In genomic region chr5:15354011-15354410, GRCh38 we compare ENCODE assay signal across 18 cellular contexts.
"Had no signal": no experiment of that assay in that cellular context is flagged by ENCODE, and none has a peak within 500 bp of the region (broad histone marks: within the 10 kb centered on the region; RNA-seq: fewer than 3 reads in every experiment).

No MANE protein-coding gene starts in this region.

- H3K27me3 ChIP-seq: brain microvascular endothelial cell, gastrocnemius medialis, heart right ventricle, left lung, right atrium auricular region, stomach, testis, upper lobe of right lung had no signal

- H3K4me3 ChIP-seq: gastrocnemius medialis, heart right ventricle, left lung, right atrium auricular region, skin epidermis, stomach, testis, upper lobe of right lung had no signal

- DNase-seq: activated CD4-positive, alpha-beta T cell treated with anti-CD3 and anti-CD28 coated beads, Interleukin-2, amount 50 U/mL, for 1 hour; activated CD4-positive, CD25-positive, alpha-beta regulatory T cell; activated naive CD8-positive, alpha-beta T cell treated with anti-CD3 and anti-CD28 coated beads for 36 hours; brain microvascular endothelial cell; cortex of kidney; effector CD4-positive, alpha-beta T cell; gastrocnemius medialis; heart right ventricle; islet precursor cell; left lung; naive thymus-derived CD8-positive, alpha-beta T cell; stomach; testis; upper lobe of right lung had no signal

- ATAC-seq: gastrocnemius medialis; heart right ventricle; left lung; naive thymus-derived CD8-positive, alpha-beta T cell; upper lobe of right lung had no signal

- H3K4me3 Mint-ChIP-seq: activated naive CD8-positive, alpha-beta T cell treated with anti-CD3 and anti-CD28 coated beads for 36 hours; activated T-helper 1 cell treated with anti-CD3 and anti-CD28 coated beads, Interleukin-12 subunit alpha, Interleukin-12 subunit beta, Interleukin-2, Interleukin-4 antibody, amounts not matched to agents 30 ng/mL and 10 ng/mL and 1 ng/mL, durations not matched to agents 14 hours and 24 hours and 36 hours; naive thymus-derived CD8-positive, alpha-beta T cell; T-helper 2 cell treated with Interferon-gamma antibody and Interleukin-4, amounts not matched to agents 5 μg/mL and 100 μg/mL, for 36 hours had no signal

- H3K36me3 Mint-ChIP-seq: activated naive CD8-positive, alpha-beta T cell treated with anti-CD3 and anti-CD28 coated beads for 36 hours had no signal

- H3K4me1 ChIP-seq: gastrocnemius medialis, heart right ventricle, left lung, right atrium auricular region, stomach, testis, upper lobe of right lung had no signal

- H3K4me1 Mint-ChIP-seq: activated naive CD8-positive, alpha-beta T cell treated with anti-CD3 and anti-CD28 coated beads for 36 hours; naive thymus-derived CD8-positive, alpha-beta T cell had no signal

- H3K27ac ChIP-seq: brain microvascular endothelial cell, gastrocnemius medialis, heart right ventricle, left lung, right atrium auricular region, skin epidermis, stomach, testis, upper lobe of right lung had no signal

- H3K27ac Mint-ChIP-seq: activated naive CD8-positive, alpha-beta T cell treated with anti-CD3 and anti-CD28 coated beads for 36 hours; activated T-helper 1 cell treated with anti-CD3 and anti-CD28 coated beads, Interleukin-12 subunit alpha, Interleukin-12 subunit beta, Interleukin-2, Interleukin-4 antibody, amounts not matched to agents 30 ng/mL and 10 ng/mL and 1 ng/mL, durations not matched to agents 14 hours and 24 hours and 36 hours; naive thymus-derived CD8-positive, alpha-beta T cell; T-helper 2 cell treated with Interferon-gamma antibody and Interleukin-4, amounts not matched to agents 5 μg/mL and 100 μg/mL, for 36 hours had no signal

- H3K27me3 Mint-ChIP-seq: activated naive CD8-positive, alpha-beta T cell treated with anti-CD3 and anti-CD28 coated beads for 36 hours had no signal

- H3K36me3 ChIP-seq: brain microvascular endothelial cell, gastrocnemius medialis, heart right ventricle, left lung, right atrium auricular region, stomach, upper lobe of right lung had no signal

- H3K9me3 ChIP-seq: gastrocnemius medialis, right atrium auricular region, testis, upper lobe of right lung had no signal
